1 cellular context compared by ENCODE assay signal in genomic region chr3:10370429-10370828, GRCh38.
TF ChIP-seq lines count a peak whose summit lies in the region.

No MANE protein-coding gene starts in this region.

TF ChIP-seq in K562, 482 proteins besides CTCF, POLR2A, EP300 and RAD21 (continued from another document and continues in another):
- TF ChIP-seq FOXO4 (CRISPR knock-in tag; IDR thresholded peaks at IDR 0.05) (no peak), HMG20B (CRISPR knock-in tag; IDR thresholded peaks at IDR 0.05) (no peak), MAZ (CRISPR knock-in tag; conservative IDR thresholded peaks at IDR 0.05 in 1 of 2, IDR thresholded peaks at IDR 0.05 in 1 of 2) (no peak), RBBP5 (IDR thresholded peaks at IDR 0.05; ENCODE audit: borderline replicate concordance, insufficient read depth, low read length, poor library complexity, severe bottlenecking) (no peak), FOXK2 (conservative IDR thresholded peaks at IDR 0.05 in 1 of 2, IDR thresholded peaks at IDR 0.05 in 1 of 2; ENCODE audit: low read depth in 2 of 2) (no peak), XRCC4 (IDR thresholded peaks at IDR 0.05; ENCODE audit: extremely low read depth, insufficient read depth, insufficient read length) (no peak), ZBTB1 (CRISPR knock-in tag; IDR thresholded peaks at IDR 0.05; ENCODE audit: borderline replicate concordance, low read depth) (no peak), GTF2E2 (tag; IDR thresholded peaks at IDR 0.05) (no peak), TFAM (CRISPR knock-in tag; conservative IDR thresholded peaks at IDR 0.05) (no peak), HEY1 (CRISPR knock-in tag; IDR thresholded peaks at IDR 0.05; ENCODE audit: borderline replicate concordance) (no peak), TRIM24 (IDR thresholded peaks at IDR 0.05) (0 out of 4 replicates have a peak, but pooled peaks of 1 of the 2 experiments have one; percentile 9), CTBP1 (IDR thresholded peaks at IDR 0.05; ENCODE audit: borderline replicate concordance) (peak; percentile 78), PRPF4 (IDR thresholded peaks at IDR 0.05; ENCODE audit: insufficient read depth, low read depth, low read length, poor library complexity, severe bottlenecking) (no peak), BHLHE40 (IDR thresholded peaks at IDR 0.05; ENCODE audit: low read length) (peak; percentile 43; the same call in 1 of the 2 replicates), CCNT2 (IDR thresholded peaks at IDR 0.05; ENCODE audit: borderline replicate concordance, extremely low read depth, insufficient read length, low read depth, low read length) (no peak), ZEB2 (IDR thresholded peaks at IDR 0.05) (no peak), POLR3G (IDR thresholded peaks at IDR 0.05; ENCODE audit: extremely low read depth, insufficient read length, insufficient replicate concordance) (no peak), ETS2 (tag; IDR thresholded peaks at IDR 0.05; ENCODE audit: borderline replicate concordance, poor library complexity, severe bottlenecking) (no peak), KAT8 (IDR thresholded peaks at IDR 0.05; ENCODE audit: low read depth) (no peak), ZBED1 (IDR thresholded peaks at IDR 0.05) (no peak), ARID1B (IDR thresholded peaks at IDR 0.05) (no peak), IRF1 (CRISPR knock-in tag; IDR thresholded peaks at IDR 0.05; ENCODE audit: borderline replicate concordance) (no peak), ELK1 (CRISPR knock-in tag; IDR thresholded peaks at IDR 0.05) (no peak), DLX4 (CRISPR knock-in tag; IDR thresholded peaks at IDR 0.05) (no peak), SPI1 (IDR thresholded peaks at IDR 0.05; ENCODE audit: borderline replicate concordance, low read depth, low read length) (peak; percentile 69; the same call in 1 of the 2 replicates), ZBTB40 (IDR thresholded peaks at IDR 0.05) (no peak), ZBTB40 (CRISPR knock-in tag; IDR thresholded peaks at IDR 0.05) (no peak), DIDO1 (tag; IDR thresholded peaks at IDR 0.05; ENCODE audit: low read depth) (no peak), PRMT5 (CRISPR knock-in tag; IDR thresholded peaks at IDR 0.05) (no peak), ZKSCAN3 (CRISPR knock-in tag; IDR thresholded peaks at IDR 0.05) (no peak), MAFK (IDR thresholded peaks at IDR 0.05; ENCODE audit: low read length) (peak; percentile 79), DPF2 (IDR thresholded peaks at IDR 0.05) (peak; percentile 25; the same call in 1 of the 2 replicates), ZNF184 (CRISPR knock-in tag; IDR thresholded peaks at IDR 0.05) (no peak), NCOR1 (IDR thresholded peaks at IDR 0.05) (no peak)
- TF ChIP-seq, protein P1, sequence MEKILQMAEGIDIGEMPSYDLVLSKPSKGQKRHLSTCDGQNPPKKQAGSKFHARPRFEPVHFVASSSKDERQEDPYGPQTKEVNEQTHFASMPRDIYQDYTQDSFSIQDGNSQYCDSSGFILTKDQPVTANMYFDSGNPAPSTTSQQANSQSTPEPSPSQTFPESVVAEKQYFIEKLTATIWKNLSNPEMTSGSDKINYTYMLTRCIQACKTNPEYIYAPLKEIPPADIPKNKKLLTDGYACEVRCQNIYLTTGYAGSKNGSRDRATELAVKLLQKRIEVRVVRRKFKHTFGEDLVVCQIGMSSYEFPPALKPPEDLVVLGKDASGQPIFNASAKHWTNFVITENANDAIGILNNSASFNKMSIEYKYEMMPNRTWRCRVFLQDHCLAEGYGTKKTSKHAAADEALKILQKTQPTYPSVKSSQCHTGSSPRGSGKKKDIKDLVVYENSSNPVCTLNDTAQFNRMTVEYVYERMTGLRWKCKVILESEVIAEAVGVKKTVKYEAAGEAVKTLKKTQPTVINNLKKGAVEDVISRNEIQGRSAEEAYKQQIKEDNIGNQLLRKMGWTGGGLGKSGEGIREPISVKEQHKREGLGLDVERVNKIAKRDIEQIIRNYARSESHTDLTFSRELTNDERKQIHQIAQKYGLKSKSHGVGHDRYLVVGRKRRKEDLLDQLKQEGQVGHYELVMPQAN (IDR thresholded peaks at IDR 0.05; ENCODE audit: borderline replicate concordance): no peak
- TF ChIP-seq, protein P2, sequence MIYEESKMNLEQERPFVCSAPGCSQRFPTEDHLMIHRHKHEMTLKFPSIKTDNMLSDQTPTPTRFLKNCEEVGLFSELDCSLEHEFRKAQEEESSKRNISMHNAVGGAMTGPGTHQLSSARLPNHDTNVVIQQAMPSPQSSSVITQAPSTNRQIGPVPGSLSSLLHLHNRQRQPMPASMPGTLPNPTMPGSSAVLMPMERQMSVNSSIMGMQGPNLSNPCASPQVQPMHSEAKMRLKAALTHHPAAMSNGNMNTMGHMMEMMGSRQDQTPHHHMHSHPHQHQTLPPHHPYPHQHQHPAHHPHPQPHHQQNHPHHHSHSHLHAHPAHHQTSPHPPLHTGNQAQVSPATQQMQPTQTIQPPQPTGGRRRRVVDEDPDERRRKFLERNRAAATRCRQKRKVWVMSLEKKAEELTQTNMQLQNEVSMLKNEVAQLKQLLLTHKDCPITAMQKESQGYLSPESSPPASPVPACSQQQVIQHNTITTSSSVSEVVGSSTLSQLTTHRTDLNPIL (CRISPR knock-in tag; IDR thresholded peaks at IDR 0.05): no peak
- TF ChIP-seq, protein P3, sequence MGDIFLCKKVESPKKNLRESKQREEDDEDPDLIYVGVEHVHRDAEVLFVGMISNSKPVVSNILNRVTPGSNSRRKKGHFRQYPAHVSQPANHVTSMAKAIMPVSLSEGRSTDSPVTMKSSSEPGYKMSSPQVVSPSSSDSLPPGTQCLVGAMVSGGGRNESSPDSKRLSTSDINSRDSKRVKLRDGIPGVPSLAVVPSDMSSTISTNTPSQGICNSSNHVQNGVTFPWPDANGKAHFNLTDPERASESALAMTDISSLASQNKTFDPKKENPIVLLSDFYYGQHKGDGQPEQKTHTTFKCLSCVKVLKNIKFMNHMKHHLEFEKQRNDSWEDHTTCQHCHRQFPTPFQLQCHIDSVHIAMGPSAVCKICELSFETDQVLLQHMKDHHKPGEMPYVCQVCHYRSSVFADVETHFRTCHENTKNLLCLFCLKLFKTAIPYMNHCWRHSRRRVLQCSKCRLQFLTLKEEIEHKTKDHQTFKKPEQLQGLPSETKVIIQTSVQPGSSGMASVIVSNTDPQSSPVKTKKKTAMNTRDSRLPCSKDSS (IDR thresholded peaks at IDR 0.05; ENCODE audit: low read depth, partially characterized antibody): no peak
- TF ChIP-seq, protein P4, sequence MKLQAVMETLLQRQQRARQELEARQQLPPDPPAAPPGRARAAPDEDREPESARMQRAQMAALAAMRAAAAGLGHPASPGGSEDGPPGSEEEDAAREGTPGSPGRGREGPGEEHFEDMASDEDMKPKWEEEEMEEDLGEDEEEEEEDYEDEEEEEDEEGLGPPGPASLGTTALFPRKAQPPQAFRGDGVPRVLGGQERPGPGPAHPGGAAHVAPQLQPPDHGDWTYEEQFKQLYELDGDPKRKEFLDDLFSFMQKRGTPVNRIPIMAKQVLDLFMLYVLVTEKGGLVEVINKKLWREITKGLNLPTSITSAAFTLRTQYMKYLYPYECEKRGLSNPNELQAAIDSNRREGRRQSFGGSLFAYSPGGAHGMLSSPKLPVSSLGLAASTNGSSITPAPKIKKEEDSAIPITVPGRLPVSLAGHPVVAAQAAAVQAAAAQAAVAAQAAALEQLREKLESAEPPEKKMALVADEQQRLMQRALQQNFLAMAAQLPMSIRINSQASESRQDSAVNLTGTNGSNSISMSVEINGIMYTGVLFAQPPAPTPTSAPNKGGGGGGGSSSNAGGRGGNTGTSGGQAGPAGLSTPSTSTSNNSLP (IDR thresholded peaks at IDR 0.05; ENCODE audit: borderline replicate concordance, low read depth, low read length): no peak
